ENCODE assay signal across 17 cellular contexts in genomic region chr12:86663691-86664090, GRCh38.
DNase-seq lines count a peak whose midpoint lies in the region; ATAC-seq, FAIRE-seq and TF ChIP-seq lines count a peak whose summit lies in the region.
"Had no signal": no experiment of that assay in that cellular context is flagged by ENCODE, and none has a peak within 500 bp of the region (broad histone marks: within the 10 kb centered on the region; RNA-seq: fewer than 3 reads in every experiment).

No MANE protein-coding gene starts in this region.

- H3K9me3 ChIP-seq in cardiac muscle cell (ENCODE audit: low read depth) (no peaks in the 10 kb centered on the region), heart right ventricle (no peaks in the 10 kb centered on the region)

- TF ChIP-seq CTCF in cardiac muscle cell (IDR thresholded peaks at IDR 0.05; ENCODE audit: low read depth, low read length) (no peak), heart right ventricle (IDR thresholded peaks at IDR 0.05) (no peak), astrocyte of the spinal cord (IDR thresholded peaks at IDR 0.05; ENCODE audit: low read depth, low read length) (no peak)

- peak; percentile 34 to 39 for DNase-seq in cardiac muscle cell (ENCODE audit: low read depth in 1 of 2, low spot score in 1 of 2)
- DNase-seq in heart right ventricle, result no peak
- peak; percentile 33 for DNase-seq in NCI-H2227 treated with DMSO at 0.1 percent for 48 hours (lab: John Stamatoyannopoulos, UW)
- peak; percentile 17 for DNase-seq in astrocyte of the spinal cord (ENCODE audit: low read depth, low spot score)
- no peak for DNase-seq in NCI-H1436 (lab: John Stamatoyannopoulos, UW)
- DNase-seq in HTR-8/SVneo (ENCODE audit: insufficient read length, low spot score), result no peak
- DNase-seq: HCEC 1CT; Kasumi-1; stimulated activated CD4-positive, alpha-beta T cell treated with anti-CD3 and anti-CD28 coated beads, Interleukin-2, amount 100 ng/mL, for 24 hours; stimulated activated naive CD4-positive, alpha-beta T cell treated with Interleukin-2 at 50 U/mL for 16 hours had no signal

- H3K27me3 ChIP-seq in cardiac muscle cell, result no peaks in the 10 kb centered on the region
- H3K27me3 ChIP-seq in heart right ventricle, result no peaks in the 10 kb centered on the region
- H3K27me3 ChIP-seq: hepatocyte, neural progenitor cell had no signal

- no peaks in the 10 kb centered on the region for H3K4me1 ChIP-seq in cardiac muscle cell (ENCODE audit: low read depth)
- no peaks in the 10 kb centered on the region for H3K4me1 ChIP-seq in heart right ventricle
- H3K4me1 ChIP-seq: neural progenitor cell had no signal

- ATAC-seq in heart right ventricle (no peak), GM18858 (IDR thresholded peaks at IDR 0.05; ENCODE audit: unreplicated experiment) (no peak), GM18870 (IDR thresholded peaks at IDR 0.05; ENCODE audit: unreplicated experiment) (no peak)

- FAIRE-seq in HTR-8/SVneo (lab: Jason Lieb, UNC), result no peak
- FAIRE-seq: bronchial epithelial cell, GM12892 had no signal

- intact Hi-C loops in heart right ventricle (cut with DNase I), result no loop called here

- no peak overlapping the region for H3K27ac ChIP-seq in cardiac muscle cell
- no peak overlapping the region for H3K27ac ChIP-seq in heart right ventricle
- H3K27ac ChIP-seq: hepatocyte, neural progenitor cell, skin epidermis had no signal

- in situ Hi-C loops in astrocyte of the spinal cord (cut with HindIII; ENCODE audit: low sequenced_read_pairs), result no loop called here

- H3K36me3 ChIP-seq in cardiac muscle cell, result no peaks in the 10 kb centered on the region
- H3K36me3 ChIP-seq in heart right ventricle, result no peaks in the 10 kb centered on the region
- H3K36me3 ChIP-seq: neural progenitor cell had no signal

- no peak overlapping the region for H3K4me3 ChIP-seq in cardiac muscle cell
- H3K4me3 ChIP-seq in heart right ventricle, result no peak overlapping the region
- H3K4me3 ChIP-seq in astrocyte of the spinal cord (ENCODE audit: low read depth, low read length), result no peak overlapping the region
- H3K4me3 ChIP-seq: hepatocyte, neural progenitor cell, skin epidermis had no signal

Comparison
In these comparisons a context has a peak if more than half of its experiments do, and no peak if none do; other contexts are left out.
1. DNase-seq: peak in cardiac muscle cell (2 of 2), NCI-H2227 treated with DMSO at 0.1 percent for 48 hours (single experiment) and astrocyte of the spinal cord (single experiment); none in heart right ventricle (0 of 2), NCI-H1436 (single experiment) and HTR-8/SVneo (single experiment).